25 cellular contexts compared by ENCODE assay signal in genomic region chr2:11077411-11077810, GRCh38.
DNase-seq lines count a peak whose midpoint lies in the region; ATAC-seq and TF ChIP-seq lines count a peak whose summit lies in the region.
"Had no signal": no experiment of that assay in that cellular context is flagged by ENCODE, and none has a peak within 500 bp of the region (broad histone marks: within the 10 kb centered on the region; RNA-seq: fewer than 3 reads in every experiment).

No MANE protein-coding gene starts in this region.

- H3K4ac ChIP-seq in IMR-90 (ENCODE audit: low read depth, low read length), result peak overlapping the region; percentile 52

- H3K4me2 ChIP-seq in IMR-90 (ENCODE audit: low read depth, low read length) (no peak overlapping the region), neural progenitor cell (no peak overlapping the region)
- H3K4me2 ChIP-seq: A549; BLaER1 treated with 17β-estradiol and CSF1 and Interleukin-3, amounts not matched to agents 10 nM and 100 nM had no signal

- no peak overlapping the region for H3K18ac ChIP-seq in IMR-90 (ENCODE audit: low read depth, low read length)

- peaks cover 16% of the 10 kb centered on the region for H3K9me1 ChIP-seq in IMR-90 (ENCODE audit: insufficient read depth, low read length)

- intact Hi-C loops in IMR-90 (cut with micrococcal nuclease) (no loop called here), esophagus muscularis mucosa (cut with DNase I) (no loop called here)
- intact Hi-C loops in naive thymus-derived CD4-positive, alpha-beta T cell (cut with micrococcal nuclease), result loop anchor here in 1 of 2 donors (10.0 kb wide), 1 partner anchor 47 kb away; no protein-coding TSS in a partner anchor

- H3K4me1 ChIP-seq in IMR-90 (ENCODE audit: control insufficient read depth, insufficient read depth, low read length), result peaks cover 12% of the 10 kb centered on the region
- H3K4me1 ChIP-seq in esophagus muscularis mucosa, result no peaks in the 10 kb centered on the region
- no peaks in the 10 kb centered on the region for H3K4me1 ChIP-seq in neural progenitor cell
- no peaks in the 10 kb centered on the region for H3K4me1 ChIP-seq in naive thymus-derived CD4-positive, alpha-beta T cell (ENCODE audit: control insufficient read depth in 2 of 2, insufficient read depth in 2 of 2, low read length in 2 of 2)
- H3K4me1 ChIP-seq: A549 had no signal

- H3K27me3 ChIP-seq in IMR-90 (ENCODE audit: control insufficient read depth, insufficient read depth, low read length) (no peaks in the 10 kb centered on the region), esophagus muscularis mucosa (peaks cover 0 to 33% (median 0%) of the 10 kb centered on the region in 4 donors), neural progenitor cell (peaks cover 5% of the 10 kb centered on the region)
- peaks cover 0 to 4% of the 10 kb centered on the region in 2 donors for H3K27me3 ChIP-seq in naive thymus-derived CD4-positive, alpha-beta T cell (ENCODE audit: control insufficient read depth in 2 of 2, insufficient read depth in 2 of 2, low read length in 2 of 2)
- H3K27me3 ChIP-seq: BLaER1 treated with 17β-estradiol and CSF1 and Interleukin-3, amounts not matched to agents 10 nM and 100 nM had no signal

- TF ChIP-seq CTCF in IMR-90 (conservative IDR thresholded peaks at IDR 0.05; ENCODE audit: low read depth, low read length), result no peak
- no peak for TF ChIP-seq CTCF in esophagus muscularis mucosa (IDR thresholded peaks at IDR 0.05)
- TF ChIP-seq CTCF in neural progenitor cell (IDR thresholded peaks at IDR 0.05), result no peak

- CTCF ChIA-PET in IMR-90 (lab: Yijun Ruan, JAX), result no interaction called here
- CTCF ChIA-PET in naive thymus-derived CD4-positive, alpha-beta T cell (lab: Charles Lee), result no interaction called here

- no peaks in the 10 kb centered on the region for H3K9me3 Mint-ChIP-seq in neural progenitor cell
- no peaks in the 10 kb centered on the region for H3K9me3 Mint-ChIP-seq in activated naive CD8-positive, alpha-beta T cell treated with anti-CD3 and anti-CD28 coated beads for 36 hours
- H3K9me3 Mint-ChIP-seq in naive thymus-derived CD4-positive, alpha-beta T cell, result peaks cover 0 to 1% (median 0%) of the 10 kb centered on the region in 11 donors
- H3K9me3 Mint-ChIP-seq: CD4-positive, alpha-beta T cell had no signal

- H3K27ac ChIP-seq in IMR-90 (ENCODE audit: insufficient read depth, low read length) (no peak overlapping the region), esophagus muscularis mucosa (replicated peaks in 1 of 4) (no peak overlapping the region), neural progenitor cell (no peak overlapping the region)
- no peak overlapping the region for H3K27ac ChIP-seq in naive thymus-derived CD4-positive, alpha-beta T cell (ENCODE audit: low read depth, low read length)
- H3K27ac ChIP-seq: A549; BLaER1 treated with 17β-estradiol and CSF1 and Interleukin-3, amounts not matched to agents 10 nM and 100 nM; GM23248; RWPE1 had no signal

- peak overlapping the region; percentile 49 for H2BK20ac ChIP-seq in IMR-90 (ENCODE audit: low read depth, low read length)

- no peak for ATAC-seq in IMR-90 (ENCODE audit: low read depth)
- ATAC-seq in naive thymus-derived CD4-positive, alpha-beta T cell, result no peak
- ATAC-seq: A549, GM12878 had no signal

- H4K20me1 ChIP-seq in IMR-90 (ENCODE audit: insufficient read depth, low read length), result no peaks in the 10 kb centered on the region
- H4K20me1 ChIP-seq in neural progenitor cell (ENCODE audit: low read depth), result no peaks in the 10 kb centered on the region
- H4K20me1 ChIP-seq: BLaER1 treated with 17β-estradiol and CSF1 and Interleukin-3, amounts not matched to agents 10 nM and 100 nM had no signal

- H4K5ac ChIP-seq in IMR-90 (ENCODE audit: low read depth, low read length), result no peak overlapping the region

- no peaks in the 10 kb centered on the region for H3K9me3 ChIP-seq in IMR-90 (ENCODE audit: control insufficient read depth, insufficient read depth, low read length)
- no peaks in the 10 kb centered on the region for H3K9me3 ChIP-seq in esophagus muscularis mucosa
- no peaks in the 10 kb centered on the region for H3K9me3 ChIP-seq in neural progenitor cell (ENCODE audit: low read depth)
- no peaks in the 10 kb centered on the region for H3K9me3 ChIP-seq in naive thymus-derived CD4-positive, alpha-beta T cell (ENCODE audit: control insufficient read depth in 2 of 3, low read length in 3 of 3)
- H3K9me3 ChIP-seq: A549 had no signal

- no peaks in the 10 kb centered on the region for H3K36me3 Mint-ChIP-seq in neural progenitor cell
- H3K36me3 Mint-ChIP-seq in activated naive CD8-positive, alpha-beta T cell treated with anti-CD3 and anti-CD28 coated beads for 36 hours, result no peaks in the 10 kb centered on the region
- no peaks in the 10 kb centered on the region for H3K36me3 Mint-ChIP-seq in naive thymus-derived CD4-positive, alpha-beta T cell

- dilution Hi-C loops in IMR-90 (cut with HindIII; ENCODE audit: low sequenced_read_pairs, unreplicated experiment), result no loop called here

- no peak overlapping the region; a peak in 1 of 4 replicates for H4K8ac ChIP-seq in IMR-90 (ENCODE audit: low read depth in 2 of 2, low read length in 2 of 2)

- no CpG with 5 or more reads among the region's 3 CpGs for WGBS in IMR-90 (ENCODE audit: extremely low coverage in 2 of 2, insufficient read length in 1 of 2), 2 experiments
- 62% methylated on average over 3 of the region's 3 CpGs for WGBS in esophagus muscularis mucosa

- H3K9ac ChIP-seq in IMR-90 (ENCODE audit: low read depth, low read length) (no peak overlapping the region), neural progenitor cell (no peak overlapping the region)
- H3K9ac ChIP-seq: BLaER1 treated with 17β-estradiol and CSF1 and Interleukin-3, amounts not matched to agents 10 nM and 100 nM; GM23248 had no signal

- TF ChIP-seq RAD21 in IMR-90 (IDR thresholded peaks at IDR 0.05; ENCODE audit: low read length), result no peak

- peaks cover 3% of the 10 kb centered on the region for H3K27me3 Mint-ChIP-seq in neural progenitor cell (ENCODE audit: insufficient read depth, low read depth)
- peaks cover 28% of the 10 kb centered on the region for H3K27me3 Mint-ChIP-seq in activated naive CD8-positive, alpha-beta T cell treated with anti-CD3 and anti-CD28 coated beads for 36 hours
- H3K27me3 Mint-ChIP-seq in naive thymus-derived CD4-positive, alpha-beta T cell, result peaks cover 0 to 17% (median 15%) of the 10 kb centered on the region in 5 donors
- H3K27me3 Mint-ChIP-seq: CD4-positive, alpha-beta T cell had no signal

- H2BK15ac ChIP-seq in IMR-90 (ENCODE audit: low read depth, low read length), result peak overlapping the region; percentile 64; the same call in 1 of the 3 replicates

- H3K36me3 ChIP-seq in IMR-90 (ENCODE audit: control insufficient read depth, insufficient read depth, low read length) (no peaks in the 10 kb centered on the region), esophagus muscularis mucosa (no peaks in the 10 kb centered on the region), neural progenitor cell (no peaks in the 10 kb centered on the region)
- H3K36me3 ChIP-seq in naive thymus-derived CD4-positive, alpha-beta T cell (ENCODE audit: control insufficient read depth in 2 of 3, insufficient read depth in 3 of 3, low read length in 3 of 3), result no peaks in the 10 kb centered on the region
- H3K36me3 ChIP-seq: BLaER1 treated with 17β-estradiol and CSF1 and Interleukin-3, amounts not matched to agents 10 nM and 100 nM had no signal

- no peak for TF ChIP-seq POLR2A in IMR-90 (IDR thresholded peaks at IDR 0.05; ENCODE audit: low read depth, low read length)
- TF ChIP-seq POLR2A in esophagus muscularis mucosa (IDR thresholded peaks at IDR 0.05; ENCODE audit: low read depth), result no peak

- no peaks in the 10 kb centered on the region for H3K79me1 ChIP-seq in IMR-90 (ENCODE audit: low read depth in 1 of 2, low read length in 2 of 2)

- no peak overlapping the region for H2BK5ac ChIP-seq in IMR-90 (ENCODE audit: low read depth, low read length, poor library complexity, severe bottlenecking)

- POLR2A ChIA-PET in IMR-90 (lab: Charles Lee; ENCODE audit: unreplicated experiment), result no interaction called here
- POLR2A ChIA-PET in naive thymus-derived CD4-positive, alpha-beta T cell (lab: Charles Lee), result no interaction called here

- in situ Hi-C loops in IMR-90 (cut with MboI; ENCODE audit: low sequenced_read_pairs), result no loop called here

- peak overlapping the region; percentile 47; the same call in 1 of the 2 replicates for H3K14ac ChIP-seq in IMR-90 (replicated peaks; ENCODE audit: low read depth, low read length)

- H3K79me2 ChIP-seq in neural progenitor cell (ENCODE audit: low read depth), result no peaks in the 10 kb centered on the region

- H3K4me3 ChIP-seq in IMR-90 (ENCODE audit: insufficient read depth, low read depth, low read length) (no peak overlapping the region), esophagus muscularis mucosa (no peak overlapping the region), neural progenitor cell (no peak overlapping the region)
- no peak overlapping the region for H3K4me3 ChIP-seq in naive thymus-derived CD4-positive, alpha-beta T cell (ENCODE audit: low read length)
- H3K4me3 ChIP-seq: A549; BLaER1 treated with 17β-estradiol and CSF1 and Interleukin-3, amounts not matched to agents 10 nM and 100 nM; GM12878; GM23248 had no signal

- H3F3A ChIP-seq in neural progenitor cell (ENCODE audit: low read depth), result peaks cover 13% of the 10 kb centered on the region

- peak overlapping the region; percentile 92 for H2AK5ac ChIP-seq in IMR-90 (ENCODE audit: low read depth, low read length)

- H2AFZ ChIP-seq in IMR-90 (replicated peaks; ENCODE audit: low read length, poor library complexity), result peak overlapping the region; percentile 74
- H2AFZ ChIP-seq in neural progenitor cell (replicated peaks), result no peak overlapping the region
- H2AFZ ChIP-seq: GM23248 had no signal

- H4K91ac ChIP-seq in IMR-90 (ENCODE audit: insufficient read depth, low read depth, low read length), result no peak overlapping the region; the same call in 1 of the 2 replicates

- H2BK120ac ChIP-seq in IMR-90 (ENCODE audit: low read depth, low read length), result no peak overlapping the region; the same call in 1 of the 2 replicates

- peak overlapping the region; percentile 81 for H3K27ac Mint-ChIP-seq in neural progenitor cell
- no peak overlapping the region for H3K27ac Mint-ChIP-seq in activated naive CD8-positive, alpha-beta T cell treated with anti-CD3 and anti-CD28 coated beads for 36 hours
- H3K27ac Mint-ChIP-seq in naive thymus-derived CD4-positive, alpha-beta T cell, result no peak overlapping the region
- H3K27ac Mint-ChIP-seq: CD4-positive, alpha-beta T cell had no signal

- H3K23ac ChIP-seq in IMR-90 (ENCODE audit: low read depth, low read length), result peak overlapping the region; percentile 28

- no peak for TF ChIP-seq EP300 in esophagus muscularis mucosa (IDR thresholded peaks at IDR 0.05)

- BruUV-seq in IMR-90 (replicated peaks; lab: Mats Ljungman, UMichigan), result no TSS peak

- peak; percentile 12 for DNase-seq in NCI-H82 (lab: John Stamatoyannopoulos, UW)
- DNase-seq in NCI-H82 treated with DMSO at 0.1 percent for 48 hours (lab: John Stamatoyannopoulos, UW; ENCODE audit: unreplicated experiment), result no peak
- DNase-seq in IMR-90, result no peak
- peak; percentile 85 for DNase-seq in esophagus muscularis mucosa (ENCODE audit: extremely low spot score)
- no peak for DNase-seq in neural progenitor cell (ENCODE audit: low spot score)
- no peak for DNase-seq in activated naive CD8-positive, alpha-beta T cell treated with anti-CD3 and anti-CD28 coated beads for 36 hours
- no peak for DNase-seq in naive thymus-derived CD4-positive, alpha-beta T cell
- DNase-seq: AML-193; CD4-positive, alpha-beta T cell; DMS53; GDM1; GM23248; H7; KBM-7; MV-4-11; NCI-H1105; NCI-H1436 treated with DMSO at 0.1 percent for 48 hours; NCI-H2029 treated with DMSO at 0.1 percent for 48 hours; NCI-H226; NCI-H510A; SHP77 had no signal

- H3K4me3 Mint-ChIP-seq in neural progenitor cell, result no peak overlapping the region
- no peak overlapping the region for H3K4me3 Mint-ChIP-seq in activated naive CD8-positive, alpha-beta T cell treated with anti-CD3 and anti-CD28 coated beads for 36 hours
- no peak overlapping the region for H3K4me3 Mint-ChIP-seq in naive thymus-derived CD4-positive, alpha-beta T cell
- H3K4me3 Mint-ChIP-seq: CD4-positive, alpha-beta T cell had no signal

- H2AK9ac ChIP-seq in IMR-90 (replicated peaks; ENCODE audit: low read depth, low read length, poor library complexity), result peak overlapping the region; percentile 71

- peaks cover 21% of the 10 kb centered on the region for H3K4me1 Mint-ChIP-seq in neural progenitor cell
- H3K4me1 Mint-ChIP-seq in activated naive CD8-positive, alpha-beta T cell treated with anti-CD3 and anti-CD28 coated beads for 36 hours, result no peaks in the 10 kb centered on the region
- H3K4me1 Mint-ChIP-seq in naive thymus-derived CD4-positive, alpha-beta T cell, result peaks cover 0 to 12% (median 0%) of the 10 kb centered on the region in 7 donors

- H3K56ac ChIP-seq in IMR-90 (ENCODE audit: extremely low read depth, insufficient read depth, low read length), result no peak overlapping the region

Comparison
In these comparisons a context has a peak if more than half of its experiments do, and no peak if none do; other contexts are left out.
1. DNase-seq: peak in NCI-H82 (single experiment) and esophagus muscularis mucosa (single experiment); none in NCI-H82 treated with DMSO at 0.1 percent for 48 hours (single experiment), IMR-90 (single experiment), neural progenitor cell (single experiment), activated naive CD8-positive, alpha-beta T cell treated with anti-CD3 and anti-CD28 coated beads for 36 hours (single experiment) and naive thymus-derived CD4-positive, alpha-beta T cell (0 of 9).